1 cellular context compared by ENCODE assay signal in genomic region chr6:156502969-156503504, GRCh38.
TF ChIP-seq lines count a peak whose summit lies in the region.

No MANE protein-coding gene starts in this region.

TF ChIP-seq in WTC11, 78 proteins besides CTCF, POLR2A, EP300 and RAD21 (continued from another document):
- no peak for TF ChIP-seq ZNF425 (CRISPR knock-in tag; conservative IDR thresholded peaks at IDR 0.05)
